31 cellular contexts compared by ENCODE assay signal in the genomic region with DNA sequence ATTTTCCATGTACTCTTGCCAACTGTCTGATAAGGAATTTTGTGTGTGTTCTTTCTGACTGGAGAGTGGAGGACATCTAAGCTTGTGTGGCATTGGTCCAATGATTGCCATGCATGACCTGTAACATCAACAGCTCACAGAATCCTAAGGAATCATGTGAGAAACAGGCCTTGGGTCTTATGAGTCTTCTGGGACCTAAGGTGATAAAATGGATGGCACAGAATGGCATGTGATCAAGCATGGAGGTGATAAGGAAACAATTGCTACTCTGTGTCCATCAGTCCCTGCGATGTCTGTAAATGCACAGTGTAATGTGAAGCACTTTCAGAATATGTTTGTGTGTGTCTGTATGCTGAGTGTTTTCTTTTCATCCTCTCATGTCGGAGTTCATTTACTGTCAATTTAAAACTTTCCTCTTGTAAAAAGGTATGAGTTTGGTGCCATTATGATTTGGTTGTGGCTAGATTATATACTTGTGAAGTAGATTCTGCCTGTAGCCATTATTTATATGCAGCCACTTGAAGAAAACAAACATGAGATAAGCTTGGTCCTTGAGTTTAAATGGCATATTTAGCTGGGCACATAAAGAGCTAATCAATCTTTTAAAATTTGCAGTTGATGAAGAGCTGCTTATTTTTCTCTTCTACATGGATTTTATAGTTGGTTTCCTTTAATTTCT.
DNase-seq lines count a peak whose midpoint lies in the region; ATAC-seq and TF ChIP-seq lines count a peak whose summit lies in the region.
"Had no signal": no experiment of that assay in that cellular context is flagged by ENCODE, and none has a peak within 500 bp of the region (broad histone marks: within the 10 kb centered on the region; RNA-seq: fewer than 3 reads in every experiment).

No MANE protein-coding gene starts in this region.

- H3K27me3 Mint-ChIP-seq in GM23338 (ENCODE audit: insufficient read depth, low read depth, poor library complexity): no peaks in the 10 kb centered on the region
- H3K27me3 Mint-ChIP-seq: central memory CD8-positive, alpha-beta T cell; dendritic cell treated with granulocyte-macrophage colony-stimulating factor and Interleukin-4, amounts not matched to agents 40 ng/mL and 50 ng/mL, for 4 days had no signal

- H3K9me3 Mint-ChIP-seq in GM23338: no peaks in the 10 kb centered on the region
- H3K9me3 Mint-ChIP-seq: activated T-cell treated with anti-CD3 and anti-CD28 coated beads, Interleukin-2, amount 50 U/mL, for 72 hours; central memory CD8-positive, alpha-beta T cell; dendritic cell treated with granulocyte-macrophage colony-stimulating factor and Interleukin-4, amounts not matched to agents 40 ng/mL and 50 ng/mL, for 4 days; neural crest cell; stimulated activated effector memory CD8-positive, alpha-beta T cell treated with anti-CD3 and anti-CD28 coated beads, Interleukin-12 subunit alpha, Interleukin-12 subunit beta, amount 100 ng/mL, for 72 hours; T-helper 1 cell treated with Interleukin-12 subunit alpha and Interleukin-12 subunit beta and Interleukin-4 antibody, amounts not matched to agents 30 μg/mL and 1 μg/mL, for 36 hours had no signal

- peak overlapping the region; percentile 37 for H3K27ac Mint-ChIP-seq in GM23338
- H3K27ac Mint-ChIP-seq: activated T-cell treated with anti-CD3 and anti-CD28 coated beads, Interleukin-2, amount 50 U/mL, for 72 hours; dendritic cell treated with granulocyte-macrophage colony-stimulating factor and Interleukin-4, amounts not matched to agents 40 ng/mL and 50 ng/mL, for 4 days; stimulated activated effector memory CD8-positive, alpha-beta T cell treated with anti-CD3 and anti-CD28 coated beads, Interleukin-12 subunit alpha, Interleukin-12 subunit beta, amount 100 ng/mL, for 72 hours; T-helper 1 cell treated with Interleukin-12 subunit alpha and Interleukin-12 subunit beta and Interleukin-4 antibody, amounts not matched to agents 30 μg/mL and 1 μg/mL, for 36 hours had no signal

- H3K4me1 ChIP-seq in GM23338 (ENCODE audit: insufficient read depth): peaks cover 6% of the 10 kb centered on the region
- H3K4me1 ChIP-seq: BLaER1, upper lobe of left lung had no signal

- no peaks in the 10 kb centered on the region for H3K36me3 ChIP-seq in GM23338 (ENCODE audit: insufficient read depth)
- H3K36me3 ChIP-seq: ovary had no signal

- H3K36me3 Mint-ChIP-seq in GM23338 (ENCODE audit: low read depth): no peaks in the 10 kb centered on the region

- H3K27ac ChIP-seq in GM23338 (ENCODE audit: low read depth) (no peak overlapping the region), RWPE1 (no peak overlapping the region)
- H3K27ac ChIP-seq: BLaER1, ovary, upper lobe of left lung had no signal

- no peaks in the 10 kb centered on the region for H4K20me1 ChIP-seq in GM23338 (replicated peaks; ENCODE audit: insufficient read depth)
- H4K20me1 ChIP-seq: BLaER1 had no signal

- no peak overlapping the region for H3K4me3 Mint-ChIP-seq in GM23338
- H3K4me3 Mint-ChIP-seq: activated T-cell treated with anti-CD3 and anti-CD28 coated beads, Interleukin-2, amount 50 U/mL, for 72 hours; central memory CD8-positive, alpha-beta T cell; dendritic cell treated with granulocyte-macrophage colony-stimulating factor and Interleukin-4, amounts not matched to agents 40 ng/mL and 50 ng/mL, for 4 days; neural crest cell; stimulated activated effector memory CD8-positive, alpha-beta T cell treated with anti-CD3 and anti-CD28 coated beads, Interleukin-12 subunit alpha, Interleukin-12 subunit beta, amount 100 ng/mL, for 72 hours; T-helper 1 cell treated with Interleukin-12 subunit alpha and Interleukin-12 subunit beta and Interleukin-4 antibody, amounts not matched to agents 30 μg/mL and 1 μg/mL, for 36 hours had no signal

- no peaks in the 10 kb centered on the region for H3K27me3 ChIP-seq in GM23338 (ENCODE audit: insufficient read depth)
- H3K27me3 ChIP-seq: BLaER1, ovary, upper lobe of left lung had no signal

- no peak for DNase-seq in GM23338 (ENCODE audit: low spot score)
- DNase-seq in NCI-H1417 (lab: John Stamatoyannopoulos, UW): peak; percentile 42 to 89 (median 79)
- DNase-seq in NCI-H2227 (lab: John Stamatoyannopoulos, UW; ENCODE audit: unreplicated experiment): peak; percentile 36
- peak; percentile 4 for DNase-seq in fibroblast of gingiva (ENCODE audit: low read depth)
- no peak for DNase-seq in RWPE1 (ENCODE audit: low spot score)
- no peak for DNase-seq in activated effector memory CD4-positive, alpha-beta T cell treated with anti-CD3 and anti-CD28 coated beads, Interleukin-2, amount 50 U/mL, for 16 hours
- no peak for DNase-seq in central memory CD4-positive, alpha-beta T cell
- DNase-seq: activated CD4-positive, alpha-beta T cell treated with anti-CD3 and anti-CD28 coated beads, Interleukin-2, amount 50 U/mL, for 48 hours; activated naive CD4-positive, alpha-beta T cell treated with Interleukin-2 at 50 U/mL for 16 hours; activated T-cell treated with anti-CD3 and anti-CD28 coated beads, Interleukin-2, amount 50 U/mL, for 72 hours; DMS 273 treated with DMSO at 0.1 percent for 48 hours; foreskin fibroblast; GF-D8; head of caudate nucleus; IMR-90; left ventricle myocardium superior; mesendoderm; NCI-H2081 treated with DMSO at 0.1 percent for 48 hours; NCI-H82; ovary; stimulated activated CD4-positive, alpha-beta T cell treated with anti-CD3 and anti-CD28 coated beads, Interleukin-15, amount 100 ng/mL, for 24 hours; upper lobe of left lung had no signal

- no peak for ATAC-seq in GM23338
- ATAC-seq: activated CD4-positive, CD25-positive, alpha-beta regulatory T cell treated with anti-CD3 and anti-CD28 coated beads, Interleukin-2, amount 50 U/mL, for 24 hours; activated T-cell treated with anti-CD3 and anti-CD28 coated beads, Interleukin-2, amount 50 U/mL, for 72 hours; esophagus mucosa; left ventricle myocardium superior; SK-N-SH treated with all-trans-retinoic acid at 6 μM for 48 hours; stimulated activated effector memory CD8-positive, alpha-beta T cell treated with anti-CD3 and anti-CD28 coated beads, Interleukin-12 subunit alpha, Interleukin-12 subunit beta, amount 100 ng/mL, for 72 hours had no signal

- H3K4me3 ChIP-seq in GM23338: no peak overlapping the region
- H3K4me3 ChIP-seq: BLaER1, ovary, upper lobe of left lung had no signal

- peaks cover 5% of the 10 kb centered on the region for H3K9me2 ChIP-seq in GM23338 (ENCODE audit: insufficient read depth)

- H3K79me2 ChIP-seq in GM23338 (replicated peaks; ENCODE audit: insufficient read depth): no peaks in the 10 kb centered on the region

- CTCF ChIA-PET in RWPE1 (lab: Yijun Ruan, JAX): no interaction called here

- POLR2A ChIA-PET in RWPE1 (lab: Yijun Ruan, JAX; ENCODE audit: low non-redundant PET): no interaction called here

- H3K4me2 ChIP-seq in GM23338: no peak overlapping the region
- H3K4me2 ChIP-seq: BLaER1 had no signal

- no peak for TF ChIP-seq CTCF in GM23338 (conservative IDR thresholded peaks at IDR 0.05; ENCODE audit: low read depth in 2 of 2)
- no peak for TF ChIP-seq CTCF in RWPE1 (conservative IDR thresholded peaks at IDR 0.05; ENCODE audit: low read depth)

- peaks cover 9% of the 10 kb centered on the region; the same call in 2 of the 3 replicates for H3K4me1 Mint-ChIP-seq in GM23338
- H3K4me1 Mint-ChIP-seq: central memory CD8-positive, alpha-beta T cell; neural crest cell; stimulated activated effector memory CD8-positive, alpha-beta T cell treated with anti-CD3 and anti-CD28 coated beads, Interleukin-12 subunit alpha, Interleukin-12 subunit beta, amount 100 ng/mL, for 72 hours had no signal

- H3F3A ChIP-seq in GM23338 (replicated peaks; ENCODE audit: low read depth): no peaks in the 10 kb centered on the region

- no peak overlapping the region for H2AFZ ChIP-seq in GM23338

TF ChIP-seq in GM23338, 12 proteins besides CTCF, POLR2A, EP300 and RAD21 (continues in another document):
- TF ChIP-seq JUNB (IDR thresholded peaks at IDR 0.05; ENCODE audit: unreplicated experiment): no peak

Comparison
In these comparisons a context has a peak if more than half of its experiments do, and no peak if none do; other contexts are left out.
1. DNase-seq: peak in NCI-H1417 (3 of 3), NCI-H2227 (single experiment) and fibroblast of gingiva (single experiment); none in GM23338 (single experiment), RWPE1 (single experiment), activated effector memory CD4-positive, alpha-beta T cell treated with anti-CD3 and anti-CD28 coated beads, Interleukin-2, amount 50 U/mL, for 16 hours (single experiment) and central memory CD4-positive, alpha-beta T cell (single experiment).